Comparison of ENCODE assay signal across 29 cellular contexts in the genomic region with DNA sequence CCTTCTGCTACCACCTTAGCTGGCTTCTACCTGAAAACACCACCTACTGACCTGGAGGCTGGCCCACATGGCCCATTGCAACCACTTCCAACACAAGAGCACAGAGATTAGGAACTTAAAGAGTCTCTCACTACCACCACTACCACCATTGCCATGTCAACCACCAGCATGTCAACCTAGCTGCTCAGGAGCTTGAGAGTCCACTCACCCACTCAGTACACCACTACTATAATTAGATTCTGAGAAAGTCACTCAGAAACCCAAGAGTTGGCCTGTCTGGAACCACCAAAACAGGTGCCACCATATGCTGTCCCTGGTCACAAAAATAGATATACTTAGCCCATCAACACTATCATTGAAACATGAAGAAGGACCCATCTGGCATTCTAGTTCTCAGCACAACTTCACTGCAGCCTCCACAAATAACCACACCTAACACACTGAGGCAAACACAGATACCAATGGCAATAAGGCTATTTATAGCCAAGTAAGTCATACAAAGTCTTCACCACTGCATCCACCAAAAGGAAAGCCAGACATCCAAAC.
"Had no signal": no experiment of that assay in that cellular context is flagged by ENCODE, and none has a peak within 500 bp of the region (broad histone marks: within the 10 kb centered on the region; RNA-seq: fewer than 3 reads in every experiment).

No MANE protein-coding gene starts in this region.

- H3K4me1 ChIP-seq: esophagus squamous epithelium, gastroesophageal sphincter, heart left ventricle had no signal

- H3K36me3 Mint-ChIP-seq: activated naive CD8-positive, alpha-beta T cell had no signal

- H3K9me3 Mint-ChIP-seq: T-helper 1 cell treated with Interleukin-12 subunit alpha and Interleukin-12 subunit beta and Interleukin-4 antibody, amounts not matched to agents 30 μg/mL and 1 μg/mL, for 36 hours had no signal

- H3K27me3 Mint-ChIP-seq: activated B cell treated with CpG ODN at 0.5 μM for 24 hours; activated CD8-positive, alpha-beta T cell treated with anti-CD3 and anti-CD28 coated beads for 36 hours; activated naive CD8-positive, alpha-beta T cell; activated T-helper 17 cell treated with anti-CD3 and anti-CD28 coated beads, Interleukin-2, amount 50 U/mL, for 72 hours; central memory CD8-positive, alpha-beta T cell; dendritic cell treated with granulocyte-macrophage colony-stimulating factor and Interleukin-4, amounts not matched to agents 40 ng/mL and 50 ng/mL, for 4 days; effector memory CD8-positive, alpha-beta T cell had no signal

- H3K4me3 Mint-ChIP-seq: activated B cell treated with CpG ODN at 0.5 μM for 24 hours; activated CD8-positive, alpha-beta T cell treated with anti-CD3 and anti-CD28 coated beads for 36 hours; activated naive CD8-positive, alpha-beta T cell; activated T-cell treated with anti-CD3 and anti-CD28 coated beads, Interleukin-2, amount 50 U/mL, for 4 hours; activated T-helper 17 cell treated with anti-CD3 and anti-CD28 coated beads, Interleukin-2, amount 50 U/mL, for 72 hours; central memory CD8-positive, alpha-beta T cell; dendritic cell treated with granulocyte-macrophage colony-stimulating factor and Interleukin-4, amounts not matched to agents 40 ng/mL and 50 ng/mL, for 4 days; effector memory CD8-positive, alpha-beta T cell; T-helper 1 cell treated with Interleukin-12 subunit alpha and Interleukin-12 subunit beta and Interleukin-4 antibody, amounts not matched to agents 30 μg/mL and 1 μg/mL, for 36 hours had no signal

- H3K27ac Mint-ChIP-seq: activated B cell treated with CpG ODN at 0.5 μM for 24 hours; activated CD8-positive, alpha-beta T cell treated with anti-CD3 and anti-CD28 coated beads for 36 hours; activated naive CD8-positive, alpha-beta T cell; activated T-helper 17 cell treated with anti-CD3 and anti-CD28 coated beads, Interleukin-2, amount 50 U/mL, for 72 hours; dendritic cell treated with granulocyte-macrophage colony-stimulating factor and Interleukin-4, amounts not matched to agents 40 ng/mL and 50 ng/mL, for 4 days; effector memory CD8-positive, alpha-beta T cell; T-helper 1 cell treated with Interleukin-12 subunit alpha and Interleukin-12 subunit beta and Interleukin-4 antibody, amounts not matched to agents 30 μg/mL and 1 μg/mL, for 36 hours had no signal

- H3K27me3 ChIP-seq: brain microvascular endothelial cell, dorsolateral prefrontal cortex, esophagus squamous epithelium, gastroesophageal sphincter, heart left ventricle had no signal

- H3K36me3 ChIP-seq: brain microvascular endothelial cell, esophagus squamous epithelium, gastroesophageal sphincter, heart left ventricle, WERI-Rb-1 had no signal

- H3K4me1 Mint-ChIP-seq: activated B cell treated with CpG ODN at 0.5 μM for 24 hours; activated T-helper 17 cell treated with anti-CD3 and anti-CD28 coated beads, Interleukin-2, amount 50 U/mL, for 72 hours; central memory CD8-positive, alpha-beta T cell had no signal

- H3K27ac ChIP-seq: brain microvascular endothelial cell, coronary artery, dorsolateral prefrontal cortex, epithelial cell of prostate, esophagus squamous epithelium, gastroesophageal sphincter, heart left ventricle, WERI-Rb-1 had no signal

- H3K9me3 ChIP-seq: esophagus squamous epithelium, gastroesophageal sphincter had no signal

- H3K4me3 ChIP-seq: coronary artery, dorsolateral prefrontal cortex, esophagus squamous epithelium, gastroesophageal sphincter, heart left ventricle had no signal

- DNase-seq: activated B cell treated with CpG ODN at 0.5 μM for 24 hours; activated CD4-positive, alpha-beta T cell treated with anti-CD3 and anti-CD28 coated beads for 48 hours; activated CD4-positive, alpha-beta T cell treated with anti-CD3 and anti-CD28 coated beads, Interleukin-2, amount 50 U/mL, for 1 hour; activated CD4-positive, alpha-beta T cell treated with anti-CD3 and anti-CD28 coated beads, Interleukin-2, amount 50 U/mL, for 48 hours; activated CD8-positive, alpha-beta memory T cell treated with anti-CD3 and anti-CD28 coated beads for 24 hours; activated CD8-positive, alpha-beta T cell treated with anti-CD3 and anti-CD28 coated beads for 36 hours; activated effector memory CD4-positive, alpha-beta T cell treated with Interleukin-2 at 50 U/mL for 16 hours; activated gamma-delta T cell treated with Interleukin-2 at 50 U/mL for 16 hours; activated naive CD4-positive, alpha-beta T cell treated with anti-CD3 and anti-CD28 coated beads, Interleukin-2, amount 50 U/mL, for 16 hours; activated naive CD4-positive, alpha-beta T cell treated with Interleukin-2 at 50 U/mL for 16 hours; activated T-cell treated with anti-CD3 and anti-CD28 coated beads, Interleukin-2, amount 50 U/mL, for 4 hours; amniotic stem cell; anterior cingulate cortex; brain microvascular endothelial cell; dorsolateral prefrontal cortex; effector memory CD8-positive, alpha-beta T cell; esophagus squamous epithelium; foreskin melanocyte; heart left ventricle; T1000; WERI-Rb-1 had no signal
